Comparison of ENCODE assay signal across 1 cellular context in the genomic region with DNA sequence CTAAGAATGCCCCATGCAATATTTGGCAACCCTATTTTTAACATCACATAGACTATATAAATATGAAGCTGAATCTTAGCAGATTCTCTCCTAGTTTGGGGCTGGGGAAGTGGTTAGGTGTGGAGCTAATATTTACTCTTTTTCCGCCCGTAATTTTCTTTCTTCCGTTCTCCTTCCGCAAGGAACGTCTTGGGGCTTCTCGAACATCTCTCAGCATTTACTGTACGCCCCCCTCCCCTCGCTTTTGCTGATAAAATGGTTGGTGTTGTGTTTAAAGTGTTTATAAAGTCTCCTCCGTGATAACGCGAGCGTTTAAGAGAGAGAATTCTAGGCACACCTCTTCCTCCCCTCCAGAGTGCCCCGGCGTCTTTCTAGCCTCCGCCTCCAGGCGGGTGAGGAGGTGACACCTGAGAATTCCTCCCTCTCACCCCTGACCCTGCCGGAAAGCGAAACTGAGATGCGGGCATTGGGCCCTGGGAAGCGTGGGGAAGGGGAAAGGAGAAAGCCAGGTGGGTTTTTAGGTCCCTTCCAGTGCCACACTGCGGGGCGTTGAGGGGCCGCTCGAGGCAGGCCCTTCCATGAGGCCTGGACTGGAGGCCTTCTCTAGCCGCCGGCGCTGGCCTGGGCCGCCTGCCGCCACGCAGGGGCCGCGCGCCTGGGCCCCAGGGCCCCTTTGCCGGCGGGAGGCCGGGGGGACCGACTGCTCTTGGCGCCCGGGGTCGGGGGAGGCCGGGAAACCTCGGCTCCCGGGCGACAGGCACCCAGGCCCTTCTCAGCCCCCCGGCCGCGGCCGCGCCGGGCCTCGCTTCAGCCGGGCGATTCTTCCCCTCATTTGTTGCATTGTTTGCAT.
A peak's percentile ranks its signal among the peaks of the same experiment; 100 is the strongest.
TF ChIP-seq lines count a peak whose summit lies in the region.

No MANE protein-coding gene starts in this region.

TF ChIP-seq in HCT116, 20 proteins besides CTCF, POLR2A, EP300 and RAD21 (continued from another document):
- TF ChIP-seq, protein P1, sequence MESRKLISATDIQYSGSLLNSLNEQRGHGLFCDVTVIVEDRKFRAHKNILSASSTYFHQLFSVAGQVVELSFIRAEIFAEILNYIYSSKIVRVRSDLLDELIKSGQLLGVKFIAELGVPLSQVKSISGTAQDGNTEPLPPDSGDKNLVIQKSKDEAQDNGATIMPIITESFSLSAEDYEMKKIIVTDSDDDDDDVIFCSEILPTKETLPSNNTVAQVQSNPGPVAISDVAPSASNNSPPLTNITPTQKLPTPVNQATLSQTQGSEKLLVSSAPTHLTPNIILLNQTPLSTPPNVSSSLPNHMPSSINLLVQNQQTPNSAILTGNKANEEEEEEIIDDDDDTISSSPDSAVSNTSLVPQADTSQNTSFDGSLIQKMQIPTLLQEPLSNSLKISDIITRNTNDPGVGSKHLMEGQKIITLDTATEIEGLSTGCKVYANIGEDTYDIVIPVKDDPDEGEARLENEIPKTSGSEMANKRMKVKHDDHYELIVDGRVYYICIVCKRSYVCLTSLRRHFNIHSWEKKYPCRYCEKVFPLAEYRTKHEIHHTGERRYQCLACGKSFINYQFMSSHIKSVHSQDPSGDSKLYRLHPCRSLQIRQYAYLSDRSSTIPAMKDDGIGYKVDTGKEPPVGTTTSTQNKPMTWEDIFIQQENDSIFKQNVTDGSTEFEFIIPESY (IDR thresholded peaks at IDR 0.05; ENCODE audit: extremely low read depth, insufficient replicate concordance, low read length), result peak; percentile 80
- TF ChIP-seq ZFX (IDR thresholded peaks at IDR 0.05), result peak; percentile 99
TF ChIP-seq in HCT116: peak in this region for 7; not testable (repeated sequence) for 13.
